ENCODE assay signal across 11 cellular contexts in genomic region chr1:18847723-18848122, GRCh38. TPM values are rescaled to one million over a fixed set of nuclear protein-coding genes. Genes with fewer than 3 reads are reported as not detected.
"Had no signal": no experiment of that assay in that cellular context is flagged by ENCODE, and none has a peak within 500 bp of the region (broad histone marks: within the 10 kb centered on the region; RNA-seq: fewer than 3 reads in every experiment).

No MANE protein-coding gene starts in this region.

RNA-seq across cellular contexts. Expression of gene TAS1R2, which starts 11.7 kb away (rescaled TPM):
- total RNA-seq: OCI-LY7, PC-3, PC-9, Right ventricle myocardium inferior, Right ventricle myocardium superior, RPMI7951, SJCRH30, SJSA1, SK-MEL-5, T-cell had no signal
- polyA plus RNA-seq: SK-N-SH had no signal
